12 cellular contexts compared by ENCODE assay signal in genomic region chr22:24460418-24461089, GRCh38. TPM values are rescaled to one million over a fixed set of nuclear protein-coding genes. Genes with fewer than 3 reads are reported as not detected.
A peak's percentile ranks its signal among the peaks of the same experiment; 100 is the strongest.
DNase-seq lines count a peak whose midpoint lies in the region; ATAC-seq and TF ChIP-seq lines count a peak whose summit lies in the region.
"Had no signal": no experiment of that assay in that cellular context is flagged by ENCODE, and none has a peak within 500 bp of the region (broad histone marks: within the 10 kb centered on the region; RNA-seq: fewer than 3 reads in every experiment).

No MANE protein-coding gene starts in this region.

- H3K27me3 ChIP-seq in neutrophil = no peaks in the 10 kb centered on the region

- CTCF ChIA-PET in activated CD8-positive, alpha-beta T cell treated with anti-CD3 and anti-CD28 coated beads for 36 hours (lab: Charles Lee) = interaction anchor here (0.7 to 2.0 kb wide), 5 partner anchors 23 to 51 kb away, joined by 3 to 7 read pairs (median 4); no protein-coding TSS in a partner anchor
- CTCF ChIA-PET in activated CD8-positive, alpha-beta T cell treated with anti-CD3 and anti-CD28 coated beads, Interleukin-2, amount 10 ng/mL, durations not matched to agents 7 days and 5 days (lab: Charles Lee) = interaction anchor here (0.8 to 1.9 kb wide), 5 partner anchors 23 to 65 kb away, joined by 3 to 6 read pairs (median 3); no protein-coding TSS in a partner anchor

- H3K9me3 ChIP-seq in neutrophil = no peaks in the 10 kb centered on the region

- peak; percentile 83 for ATAC-seq in activated CD8-positive, alpha-beta T cell treated with anti-CD3 and anti-CD28 coated beads for 36 hours
- no peak for ATAC-seq in activated CD8-positive, alpha-beta T cell treated with anti-CD3 and anti-CD28 coated beads, Interleukin-2, amount 10 ng/mL, durations not matched to agents 7 days and 5 days
- ATAC-seq in HG02642 (IDR thresholded peaks at IDR 0.05; ENCODE audit: poor library complexity, unreplicated experiment) = peak; percentile 47
- no peak for ATAC-seq in HG03442 (IDR thresholded peaks at IDR 0.05; ENCODE audit: unreplicated experiment)

- peaks cover 10% of the 10 kb centered on the region for H3K4me1 Mint-ChIP-seq in activated CD8-positive, alpha-beta T cell treated with anti-CD3 and anti-CD28 coated beads for 36 hours (ENCODE audit: low read depth)
- H3K4me1 Mint-ChIP-seq in activated CD8-positive, alpha-beta T cell treated with anti-CD3 and anti-CD28 coated beads, Interleukin-2, amount 10 ng/mL, durations not matched to agents 7 days and 5 days (ENCODE audit: low read depth) = peaks cover 11% of the 10 kb centered on the region

- peaks cover 5% of the 10 kb centered on the region for H3K36me3 ChIP-seq in neutrophil

- intact Hi-C loops in activated CD8-positive, alpha-beta T cell treated with anti-CD3 and anti-CD28 coated beads for 36 hours (cut with micrococcal nuclease) = no loop called here

- H3K4me3 Mint-ChIP-seq in activated CD8-positive, alpha-beta T cell treated with anti-CD3 and anti-CD28 coated beads for 36 hours = no peak overlapping the region
- H3K4me3 Mint-ChIP-seq in activated CD8-positive, alpha-beta T cell treated with anti-CD3 and anti-CD28 coated beads, Interleukin-2, amount 10 ng/mL, durations not matched to agents 7 days and 5 days = no peak overlapping the region

- peak overlapping the region; percentile 2 for H3K27ac Mint-ChIP-seq in activated CD8-positive, alpha-beta T cell treated with anti-CD3 and anti-CD28 coated beads for 36 hours
- no peak overlapping the region for H3K27ac Mint-ChIP-seq in activated CD8-positive, alpha-beta T cell treated with anti-CD3 and anti-CD28 coated beads, Interleukin-2, amount 10 ng/mL, durations not matched to agents 7 days and 5 days

- POLR2A ChIA-PET in activated CD8-positive, alpha-beta T cell treated with anti-CD3 and anti-CD28 coated beads for 36 hours (lab: Charles Lee) = interaction anchor here (0.8 to 1.8 kb wide), 5 partner anchors 10 to 40 kb away, joined by 3 to 7 read pairs (median 4); partner anchors contain the start of gene ADORA2A
- POLR2A ChIA-PET in activated CD8-positive, alpha-beta T cell treated with anti-CD3 and anti-CD28 coated beads, Interleukin-2, amount 10 ng/mL, durations not matched to agents 7 days and 5 days (lab: Charles Lee) = interaction anchor here (1.1 kb wide), 1 partner anchor 26 kb away, joined by 3 read pairs; no protein-coding TSS in a partner anchor

- DNase-seq in activated CD8-positive, alpha-beta T cell treated with anti-CD3 and anti-CD28 coated beads for 36 hours = peak; percentile 31
- DNase-seq in activated CD8-positive, alpha-beta T cell treated with anti-CD3 and anti-CD28 coated beads, Interleukin-2, amount 10 ng/mL, durations not matched to agents 7 days and 5 days = no peak
- DNase-seq in amniotic epithelial cell (ENCODE audit: low read depth) (peak; percentile 63), NAMALWA (ENCODE audit: low spot score) (no peak)
- DNase-seq in central memory CD4-positive, alpha-beta T cell = no peak
- DNase-seq: amygdala, NCI-H2107 had no signal

- no peak overlapping the region for H3K4me3 ChIP-seq in neutrophil (ENCODE audit: low read depth in 1 of 2, low read length in 1 of 2)

- no peaks in the 10 kb centered on the region for H3K27me3 Mint-ChIP-seq in activated CD8-positive, alpha-beta T cell treated with anti-CD3 and anti-CD28 coated beads for 36 hours
- H3K27me3 Mint-ChIP-seq in activated CD8-positive, alpha-beta T cell treated with anti-CD3 and anti-CD28 coated beads, Interleukin-2, amount 10 ng/mL, durations not matched to agents 7 days and 5 days (ENCODE audit: low read depth) = no peaks in the 10 kb centered on the region

- TF ChIP-seq CTCF in activated CD8-positive, alpha-beta T cell treated with anti-CD3 and anti-CD28 coated beads for 36 hours (IDR thresholded peaks at IDR 0.05) = no peak
- no peak for TF ChIP-seq CTCF in neutrophil (IDR thresholded peaks at IDR 0.05)

- H3K9me3 Mint-ChIP-seq in activated CD8-positive, alpha-beta T cell treated with anti-CD3 and anti-CD28 coated beads for 36 hours = no peaks in the 10 kb centered on the region
- no peaks in the 10 kb centered on the region for H3K9me3 Mint-ChIP-seq in activated CD8-positive, alpha-beta T cell treated with anti-CD3 and anti-CD28 coated beads, Interleukin-2, amount 10 ng/mL, durations not matched to agents 7 days and 5 days (ENCODE audit: insufficient read depth)

- no peaks in the 10 kb centered on the region for H3K36me3 Mint-ChIP-seq in activated CD8-positive, alpha-beta T cell treated with anti-CD3 and anti-CD28 coated beads for 36 hours (ENCODE audit: low read depth)
- no peaks in the 10 kb centered on the region for H3K36me3 Mint-ChIP-seq in activated CD8-positive, alpha-beta T cell treated with anti-CD3 and anti-CD28 coated beads, Interleukin-2, amount 10 ng/mL, durations not matched to agents 7 days and 5 days (ENCODE audit: low read depth)

- H3K4me1 ChIP-seq in neutrophil (ENCODE audit: control insufficient read depth in 1 of 2, insufficient read depth in 1 of 2, low read depth in 1 of 2, low read length in 1 of 2) = peaks cover 14 to 36% of the 10 kb centered on the region in 2 experiments

- H3K27ac ChIP-seq in neutrophil = peak overlapping the region; percentile 57
- H3K27ac ChIP-seq: VCaP had no signal

RNA-seq across cellular contexts. Expression of gene ADORA2A, which starts 33.2 kb away (rescaled TPM):
- total RNA-seq in activated CD8-positive, alpha-beta T cell treated with anti-CD3 and anti-CD28 coated beads for 36 hours = 10 to 100 TPM; 41.4 to 42.9 TPM
- 10 to 100 TPM; 20.3 to 20.4 TPM for total RNA-seq in activated CD8-positive, alpha-beta T cell treated with anti-CD3 and anti-CD28 coated beads, Interleukin-2, amount 10 ng/mL, durations not matched to agents 7 days and 5 days

RNA-seq across cellular contexts. Expression of gene UPB1, which starts 34.6 kb away (rescaled TPM):
- under 1 TPM; 0.16 to 0.49 TPM for total RNA-seq in activated CD8-positive, alpha-beta T cell treated with anti-CD3 and anti-CD28 coated beads for 36 hours
- total RNA-seq in activated CD8-positive, alpha-beta T cell treated with anti-CD3 and anti-CD28 coated beads, Interleukin-2, amount 10 ng/mL, durations not matched to agents 7 days and 5 days = under 1 TPM; 0.24 to 0.31 TPM
- total RNA-seq: HT1080 had no signal

Comparison
In these comparisons a context has a peak if more than half of its experiments do, and no peak if none do; other contexts are left out.
1. ATAC-seq: peak in activated CD8-positive, alpha-beta T cell treated with anti-CD3 and anti-CD28 coated beads for 36 hours (single experiment) and HG02642 (single experiment); none in activated CD8-positive, alpha-beta T cell treated with anti-CD3 and anti-CD28 coated beads, Interleukin-2, amount 10 ng/mL, durations not matched to agents 7 days and 5 days (single experiment) and HG03442 (single experiment).
2. DNase-seq: peak in activated CD8-positive, alpha-beta T cell treated with anti-CD3 and anti-CD28 coated beads for 36 hours (single experiment) and amniotic epithelial cell (single experiment); none in activated CD8-positive, alpha-beta T cell treated with anti-CD3 and anti-CD28 coated beads, Interleukin-2, amount 10 ng/mL, durations not matched to agents 7 days and 5 days (single experiment), NAMALWA (single experiment) and central memory CD4-positive, alpha-beta T cell (single experiment).